Comparison of ENCODE assay signal across 8 cellular contexts in genomic region chr17:45394913-45395568, GRCh38. TPM values are rescaled to one million over a fixed set of nuclear protein-coding genes. Genes with fewer than 3 reads are reported as not detected.
DNase-seq lines count a peak whose midpoint lies in the region; ATAC-seq, FAIRE-seq and TF ChIP-seq lines count a peak whose summit lies in the region.

No MANE protein-coding gene starts in this region.

- H3K27me3 ChIP-seq in bronchial epithelial cell (ENCODE audit: control insufficient read depth, insufficient read depth, low read length) = no peaks in the 10 kb centered on the region

- peak; percentile 74 for TF ChIP-seq CTCF in LNCaP clone FGC (IDR thresholded peaks at IDR 0.05; ENCODE audit: control insufficient read depth, extremely low read depth, insufficient read depth)
- TF ChIP-seq CTCF in bronchial epithelial cell (IDR thresholded peaks at IDR 0.05; ENCODE audit: insufficient read depth, low read length, severe bottlenecking) = peak; percentile 71

- FAIRE-seq in bronchial epithelial cell (lab: Jason Lieb, UNC) = no peak

- ATAC-seq in SK-N-SH treated with all-trans-retinoic acid at 6 μM for 48 hours = peak; percentile 90
- no peak for ATAC-seq in HG02885 (IDR thresholded peaks at IDR 0.05; ENCODE audit: poor library complexity, unreplicated experiment)

- H3K4me3 ChIP-seq in LNCaP clone FGC (ENCODE audit: low read depth, low read length) = no peak overlapping the region
- H3K4me3 ChIP-seq in bronchial epithelial cell (ENCODE audit: low read depth, low read length) = no peak overlapping the region

- peak; percentile 86 for DNase-seq in EH (ENCODE audit: low read depth)
- DNase-seq in LNCaP clone FGC (ENCODE audit: low read depth) = peak; percentile 27
- peak; percentile 46 for DNase-seq in bronchial epithelial cell (ENCODE audit: low read depth)
- DNase-seq in inferior parietal cortex (ENCODE audit: extremely low spot score) = peak; percentile 72
- DNase-seq in smooth muscle cell of the brain vasculature (ENCODE audit: low read depth, low spot score) = peak; percentile 80
- DNase-seq in SIG-M5 (lab: John Stamatoyannopoulos, UW) = no peak

- peaks cover 14% of the 10 kb centered on the region for H3K36me3 ChIP-seq in bronchial epithelial cell (ENCODE audit: control insufficient read depth, insufficient read depth, low read length)

TF ChIP-seq in SK-N-SH treated with all-trans-retinoic acid at 6 μM for 48 hours, 23 proteins besides CTCF, POLR2A, EP300 and RAD21:
- TF ChIP-seq SNAI2 (CRISPR knock-in tag; IDR thresholded peaks at IDR 0.05) = no peak
- TF ChIP-seq BACH2 (CRISPR knock-in tag; IDR thresholded peaks at IDR 0.05; ENCODE audit: borderline replicate concordance) = no peak
- TF ChIP-seq TOX (CRISPR knock-in tag; IDR thresholded peaks at IDR 0.05; ENCODE audit: borderline replicate concordance) = no peak
- TF ChIP-seq ARNTL (CRISPR knock-in tag; IDR thresholded peaks at IDR 0.05; ENCODE audit: borderline replicate concordance, low read depth) = no peak
- TF ChIP-seq ZFP3 (CRISPR knock-in tag; IDR thresholded peaks at IDR 0.05) = no peak
- no peak for TF ChIP-seq OSR1 (CRISPR knock-in tag; IDR thresholded peaks at IDR 0.05)
- no peak for TF ChIP-seq PPARA (CRISPR knock-in tag; IDR thresholded peaks at IDR 0.05; ENCODE audit: borderline replicate concordance)
- TF ChIP-seq TSHZ2 (CRISPR knock-in tag; IDR thresholded peaks at IDR 0.05) = no peak
- no peak for TF ChIP-seq POU6F1 (CRISPR knock-in tag; IDR thresholded peaks at IDR 0.05; ENCODE audit: borderline replicate concordance, low read depth)
- TF ChIP-seq ESRRG (CRISPR knock-in tag; IDR thresholded peaks at IDR 0.05) = no peak
- no peak for TF ChIP-seq CREB5 (CRISPR knock-in tag; IDR thresholded peaks at IDR 0.05; ENCODE audit: low read depth)
- no peak for TF ChIP-seq ZC3H10 (CRISPR knock-in tag; IDR thresholded peaks at IDR 0.05)
- no peak for TF ChIP-seq ZNF565 (CRISPR knock-in tag; conservative IDR thresholded peaks at IDR 0.05; ENCODE audit: low read depth)
- no peak for TF ChIP-seq ISL1 (CRISPR knock-in tag; IDR thresholded peaks at IDR 0.05)
- TF ChIP-seq GLIS3 (CRISPR knock-in tag; IDR thresholded peaks at IDR 0.05) = no peak
- TF ChIP-seq TCF4 (CRISPR knock-in tag; IDR thresholded peaks at IDR 0.05; ENCODE audit: borderline replicate concordance) = no peak
TF ChIP-seq in SK-N-SH treated with all-trans-retinoic acid at 6 μM for 48 hours: peak in this region for 0.

RNA-seq across cellular contexts. Expression of gene ARHGAP27, which starts 37.6 kb away (rescaled TPM):
- 27.1 and 38.3 TPM in 2 replicates for total RNA-seq in bronchial epithelial cell
